In genomic region chr20:62137478-62138203, GRCh38 we compare ENCODE assay signal across 14 cellular contexts. TPM values are rescaled to one million over a fixed set of nuclear protein-coding genes. Genes with fewer than 3 reads are reported as not detected.
DNase-seq lines count a peak whose midpoint lies in the region; ATAC-seq and TF ChIP-seq lines count a peak whose summit lies in the region.
"Had no signal": no experiment of that assay in that cellular context is flagged by ENCODE, and none has a peak within 500 bp of the region (broad histone marks: within the 10 kb centered on the region; RNA-seq: fewer than 3 reads in every experiment).

No MANE protein-coding gene starts in this region.

- no peaks in the 10 kb centered on the region for H3K27me3 Mint-ChIP-seq in activated naive CD4-positive, alpha-beta T cell treated with anti-CD3 and anti-CD28 coated beads, Interleukin-2, amount 10 ng/mL, durations not matched to agents 7 days and 5 days
- H3K27me3 Mint-ChIP-seq in WTC11 (ENCODE audit: low read depth) (no peaks in the 10 kb centered on the region), endodermal cell (ENCODE audit: insufficient read depth) (no peaks in the 10 kb centered on the region)
- H3K27me3 Mint-ChIP-seq in stimulated activated memory B cell treated with anti-CD40 and anti-IgM and Interleukin-4, amounts not matched to agents 10 μg/mL and 1 μg/mL and 100 μg/mL, for 72 hours, result no peaks in the 10 kb centered on the region
- H3K27me3 Mint-ChIP-seq: stimulated activated naive CD8-positive, alpha-beta T cell treated with anti-CD3 and anti-CD28 coated beads, Interleukin-15, Interleukin-2, amounts not matched to agents 100 ng/mL and 50 ng/mL, for 24 hours had no signal

- H3K4me1 ChIP-seq in endodermal cell (ENCODE audit: control insufficient read depth, insufficient read depth, low read length) (peaks cover 6% of the 10 kb centered on the region), Peyer's patch (peaks cover 0 to 32% (median 9%) of the 10 kb centered on the region in 4 donors), esophagus squamous epithelium (peaks cover 13 to 53% (median 22%) of the 10 kb centered on the region in 3 donors)

- H3K9me3 Mint-ChIP-seq in activated naive CD4-positive, alpha-beta T cell treated with anti-CD3 and anti-CD28 coated beads, Interleukin-2, amount 10 ng/mL, durations not matched to agents 7 days and 5 days, result no peaks in the 10 kb centered on the region
- H3K9me3 Mint-ChIP-seq in WTC11 (no peaks in the 10 kb centered on the region), endodermal cell (no peaks in the 10 kb centered on the region)
- no peaks in the 10 kb centered on the region for H3K9me3 Mint-ChIP-seq in stimulated activated memory B cell treated with anti-CD40 and anti-IgM and Interleukin-4, amounts not matched to agents 10 μg/mL and 1 μg/mL and 100 μg/mL, for 72 hours
- H3K9me3 Mint-ChIP-seq: stimulated activated naive CD8-positive, alpha-beta T cell treated with anti-CD3 and anti-CD28 coated beads, Interleukin-15, Interleukin-2, amounts not matched to agents 100 ng/mL and 50 ng/mL, for 24 hours had no signal

- peaks cover 69% of the 10 kb centered on the region for H3K36me3 Mint-ChIP-seq in activated naive CD4-positive, alpha-beta T cell treated with anti-CD3 and anti-CD28 coated beads, Interleukin-2, amount 10 ng/mL, durations not matched to agents 7 days and 5 days
- H3K36me3 Mint-ChIP-seq in WTC11, result peaks cover 70% of the 10 kb centered on the region
- peaks cover 79% of the 10 kb centered on the region for H3K36me3 Mint-ChIP-seq in endodermal cell (ENCODE audit: low read depth)
- peaks cover 66% of the 10 kb centered on the region for H3K36me3 Mint-ChIP-seq in stimulated activated memory B cell treated with anti-CD40 and anti-IgM and Interleukin-4, amounts not matched to agents 10 μg/mL and 1 μg/mL and 100 μg/mL, for 72 hours

- no peak overlapping the region for H3K9ac ChIP-seq in endodermal cell (ENCODE audit: extremely low read depth, low read length, poor library complexity, severe bottlenecking)
- H3K9ac ChIP-seq: parathyroid adenoma had no signal

- CTCF ChIA-PET in activated naive CD4-positive, alpha-beta T cell treated with anti-CD3 and anti-CD28 coated beads, Interleukin-2, amount 10 ng/mL, durations not matched to agents 7 days and 5 days (lab: Charles Lee), result interaction anchor here (1.2 to 1.7 kb wide), 2 partner anchors 76 to 127 kb away, joined by 3 to 8 read pairs; no protein-coding TSS in a partner anchor
- CTCF ChIA-PET in WTC11 (lab: Charles Lee), result interaction anchor here (0.8 kb wide), 1 partner anchor 12 kb away, joined by 3 read pairs; no protein-coding TSS in a partner anchor

- no peaks in the 10 kb centered on the region for H3K27me3 ChIP-seq in endodermal cell (ENCODE audit: control insufficient read depth, insufficient read depth, low read length, poor library complexity, severe bottlenecking)
- no peaks in the 10 kb centered on the region for H3K27me3 ChIP-seq in Peyer's patch
- no peaks in the 10 kb centered on the region for H3K27me3 ChIP-seq in esophagus squamous epithelium
- H3K27me3 ChIP-seq: body of pancreas, spleen had no signal

- no peak for TF ChIP-seq CTCF in WTC11 (IDR thresholded peaks at IDR 0.05)
- no peak for TF ChIP-seq CTCF in endodermal cell (conservative IDR thresholded peaks at IDR 0.05)
- no peak for TF ChIP-seq CTCF in Peyer's patch (IDR thresholded peaks at IDR 0.05)
- TF ChIP-seq CTCF in esophagus squamous epithelium (IDR thresholded peaks at IDR 0.05), result no peak

- no peak overlapping the region for H3K27ac ChIP-seq in endodermal cell (ENCODE audit: low read depth, low read length)
- H3K27ac ChIP-seq in Peyer's patch, result no peak overlapping the region
- no peak overlapping the region for H3K27ac ChIP-seq in esophagus squamous epithelium
- H3K27ac ChIP-seq: body of pancreas, parathyroid adenoma had no signal

- intact Hi-C loops in esophagus squamous epithelium (cut with DNase I), result loop anchor here (5.0 kb wide), 1 partner anchor 125 kb away; no protein-coding TSS in a partner anchor

- H3K36me3 ChIP-seq in endodermal cell (ENCODE audit: control insufficient read depth, insufficient read depth, low read length) (peaks cover 84% of the 10 kb centered on the region), Peyer's patch (peaks cover 0 to 78% (median 3%) of the 10 kb centered on the region in 3 donors), esophagus squamous epithelium (peaks cover 41 to 80% (median 46%) of the 10 kb centered on the region in 3 donors)

- no peaks in the 10 kb centered on the region for H3K9me3 ChIP-seq in endodermal cell (ENCODE audit: control insufficient read depth, low read length)
- H3K9me3 ChIP-seq in Peyer's patch, result no peaks in the 10 kb centered on the region
- no peaks in the 10 kb centered on the region for H3K9me3 ChIP-seq in esophagus squamous epithelium
- H3K9me3 ChIP-seq: body of pancreas, spleen had no signal

- H3K4me3 ChIP-seq in endodermal cell (ENCODE audit: low read length) (no peak overlapping the region), Peyer's patch (no peak overlapping the region), esophagus squamous epithelium (no peak overlapping the region)
- H3K4me3 ChIP-seq: body of pancreas, spleen had no signal

- WGBS in endodermal cell (ENCODE audit: insufficient coverage in 1 of 2, insufficient read length in 1 of 2), 2 experiments, result 94 to 95% methylated on average over 8 of the region's 8 CpGs
- 73 to 80% methylated on average over 6 to 8 of the region's 8 CpGs for WGBS in esophagus squamous epithelium, 2 donors

- peak overlapping the region; percentile 82 for H3K27ac Mint-ChIP-seq in activated naive CD4-positive, alpha-beta T cell treated with anti-CD3 and anti-CD28 coated beads, Interleukin-2, amount 10 ng/mL, durations not matched to agents 7 days and 5 days
- H3K27ac Mint-ChIP-seq in WTC11 (peak overlapping the region; percentile 85; the same call in 1 of the 2 replicates), endodermal cell (peak overlapping the region; percentile 57)
- H3K27ac Mint-ChIP-seq in stimulated activated memory B cell treated with anti-CD40 and anti-IgM and Interleukin-4, amounts not matched to agents 10 μg/mL and 1 μg/mL and 100 μg/mL, for 72 hours, result peak overlapping the region; percentile 54

- no peak for DNase-seq in activated naive CD4-positive, alpha-beta T cell treated with anti-CD3 and anti-CD28 coated beads, Interleukin-2, amount 10 ng/mL, durations not matched to agents 7 days and 5 days
- DNase-seq in activated naive CD4-positive, alpha-beta T cell (lab: John Stamatoyannopoulos, UW), result no peak
- no peak for DNase-seq in WTC11 (ENCODE audit: low spot score)
- peak; percentile 43 for DNase-seq in endodermal cell
- DNase-seq in NCI-H510A treated with DMSO at 0.1 percent for 48 hours (lab: John Stamatoyannopoulos, UW), result no peak
- no peak for DNase-seq in Peyer's patch
- DNase-seq in esophagus squamous epithelium (lab: John Stamatoyannopoulos, UW), result no peak
- DNase-seq: GOT3, NCI-H2107 had no signal

- ATAC-seq in WTC11, result no peak
- ATAC-seq in stimulated activated memory B cell treated with anti-CD40 and anti-IgM and Interleukin-4, amounts not matched to agents 10 μg/mL and 1 μg/mL and 100 μg/mL, for 72 hours, result no peak

- TF ChIP-seq POLR2A in Peyer's patch (IDR thresholded peaks at IDR 0.05), result no peak
- TF ChIP-seq POLR2A in esophagus squamous epithelium (IDR thresholded peaks at IDR 0.05), result no peak

- POLR2A ChIA-PET in WTC11 (lab: Charles Lee), result no interaction called here

- H3K4me1 Mint-ChIP-seq in activated naive CD4-positive, alpha-beta T cell treated with anti-CD3 and anti-CD28 coated beads, Interleukin-2, amount 10 ng/mL, durations not matched to agents 7 days and 5 days, result peaks cover 41% of the 10 kb centered on the region
- H3K4me1 Mint-ChIP-seq in WTC11 (peaks cover 13% of the 10 kb centered on the region), endodermal cell (peaks cover 19% of the 10 kb centered on the region)
- H3K4me1 Mint-ChIP-seq in stimulated activated memory B cell treated with anti-CD40 and anti-IgM and Interleukin-4, amounts not matched to agents 10 μg/mL and 1 μg/mL and 100 μg/mL, for 72 hours, result peaks cover 59% of the 10 kb centered on the region

- no peak overlapping the region for H3K4me3 Mint-ChIP-seq in activated naive CD4-positive, alpha-beta T cell treated with anti-CD3 and anti-CD28 coated beads, Interleukin-2, amount 10 ng/mL, durations not matched to agents 7 days and 5 days
- no peak overlapping the region for H3K4me3 Mint-ChIP-seq in WTC11
- no peak overlapping the region for H3K4me3 Mint-ChIP-seq in endodermal cell
- no peak overlapping the region for H3K4me3 Mint-ChIP-seq in stimulated activated memory B cell treated with anti-CD40 and anti-IgM and Interleukin-4, amounts not matched to agents 10 μg/mL and 1 μg/mL and 100 μg/mL, for 72 hours
- H3K4me3 Mint-ChIP-seq: stimulated activated naive CD8-positive, alpha-beta T cell treated with anti-CD3 and anti-CD28 coated beads, Interleukin-15, Interleukin-2, amounts not matched to agents 100 ng/mL and 50 ng/mL, for 24 hours had no signal

RNA-seq across cellular contexts. Expression of gene PSMA7, which starts 5.6 kb away (rescaled TPM):
- 315 to 364 TPM (median 321 TPM) in 3 replicates for total RNA-seq in WTC11 (2021)
- total RNA-seq in endodermal cell, result 100 to 1,000 TPM; 279 to 280 TPM
- polyA plus RNA-seq in endodermal cell (2013, experiment 1 of 2), result 253 TPM
- 256 TPM for polyA plus RNA-seq in endodermal cell (2013, experiment 2 of 2)
- 100 to 1,000 TPM; 181 to 264 (median 228) TPM for total RNA-seq in Peyer's patch
- 100 to 1,000 TPM; 230 to 373 (median 297) TPM for total RNA-seq in esophagus squamous epithelium

RNA-seq across cellular contexts. Expression of gene SS18L1, which starts 5.9 kb away (rescaled TPM):
- total RNA-seq in WTC11 (2021) (29.4 to 34.1 TPM (median 29.8 TPM) in 3 replicates), endodermal cell (10 to 100 TPM; 23.2 to 28.8 TPM), Peyer's patch (10 to 100 TPM; 14.9 to 27.2 (median 24.5) TPM), esophagus squamous epithelium (10 to 100 TPM in 3 of 4 donors, 1 to 10 TPM in 1; 7.8 to 24.5 (median 15.0) TPM)
- polyA plus RNA-seq in endodermal cell (2013, experiment 1 of 2), result 26.8 TPM
- 25.7 TPM for polyA plus RNA-seq in endodermal cell (2013, experiment 2 of 2)

RNA-seq across cellular contexts. Expression of gene LSM14B, which starts 15.4 kb away (rescaled TPM):
- total RNA-seq in WTC11 (2021) (67.4 to 73.5 TPM (median 69.7 TPM) in 3 replicates), endodermal cell (10 to 100 TPM; 89.1 to 91.1 TPM), Peyer's patch (10 to 100 TPM; 27.1 to 35.5 (median 33.3) TPM), esophagus squamous epithelium (10 to 100 TPM; 18.1 to 30.5 (median 21.7) TPM)
- 74.6 TPM for polyA plus RNA-seq in endodermal cell (2013, experiment 1 of 2)
- polyA plus RNA-seq in endodermal cell (2013, experiment 2 of 2), result 61.5 TPM

RNA-seq across cellular contexts. Expression of gene MTG2, which starts 45.2 kb away (rescaled TPM):
- total RNA-seq in WTC11 (2021) (26.6 to 33.0 TPM (median 27.9 TPM) in 3 replicates), endodermal cell (10 to 100 TPM; 28.2 to 29.6 TPM), Peyer's patch (10 to 100 TPM; 23.1 to 62.2 (median 31.6) TPM), esophagus squamous epithelium (10 to 100 TPM; 17.4 to 25.5 (median 21.7) TPM)
- 23.8 TPM for polyA plus RNA-seq in endodermal cell (2013, experiment 1 of 2)
- polyA plus RNA-seq in endodermal cell (2013, experiment 2 of 2), result 21.6 TPM
